ENCODE assay signal across 11 cellular contexts in the genomic region with DNA sequence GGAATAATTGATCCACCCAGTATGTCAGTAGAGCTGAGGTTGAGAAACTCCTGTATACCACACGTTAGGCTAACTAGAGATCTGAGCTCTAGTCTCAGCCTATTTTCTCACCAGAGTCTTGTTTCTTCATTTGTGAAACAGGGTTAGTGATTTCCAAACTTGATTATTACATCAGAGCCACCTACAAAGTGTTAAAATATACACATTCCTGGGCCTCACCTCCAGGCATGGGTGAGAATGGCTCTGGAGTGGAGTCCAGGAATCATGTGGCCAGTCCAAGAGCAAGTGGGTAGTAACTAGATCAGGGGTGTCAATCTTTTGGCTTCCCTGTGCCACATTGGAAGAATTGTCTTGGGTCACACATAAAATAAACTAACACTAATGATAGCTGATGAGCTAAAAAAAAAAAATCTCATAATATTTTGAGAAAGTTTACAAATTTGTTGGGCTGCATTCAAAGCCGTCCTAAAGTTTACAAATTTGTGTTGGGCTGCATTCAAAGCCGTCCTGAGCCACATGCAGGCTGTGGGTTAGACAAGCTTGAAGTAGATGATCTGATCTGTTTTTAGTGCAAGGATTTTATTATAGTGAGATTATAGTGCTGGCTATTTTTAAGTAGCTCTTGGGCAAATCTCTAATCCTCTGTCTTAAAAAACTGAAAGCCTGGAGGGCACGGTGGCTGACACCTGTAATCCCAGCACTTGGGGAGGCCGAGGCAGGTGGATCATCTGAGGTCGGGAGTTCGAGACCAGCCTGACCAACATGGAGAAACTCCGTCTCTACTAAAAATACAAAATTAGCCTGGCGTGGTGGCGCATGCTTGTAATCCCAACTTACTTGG. TPM values are rescaled to one million over a fixed set of nuclear protein-coding genes. Genes with fewer than 3 reads are reported as not detected.
A peak's percentile ranks its signal among the peaks of the same experiment; 100 is the strongest.
DNase-seq lines count a peak whose midpoint lies in the region; ATAC-seq and TF ChIP-seq lines count a peak whose summit lies in the region.
"Had no signal": no experiment of that assay in that cellular context is flagged by ENCODE, and none has a peak within 500 bp of the region (broad histone marks: within the 10 kb centered on the region; RNA-seq: fewer than 3 reads in every experiment).

No MANE protein-coding gene starts in this region.

- peak overlapping the region; percentile 100 for H3K27ac Mint-ChIP-seq in T-helper 17 cell

- H3K4me1 Mint-ChIP-seq in T-helper 17 cell, result peaks cover 53% of the 10 kb centered on the region

- peaks cover 10% of the 10 kb centered on the region for H3K36me3 Mint-ChIP-seq in T-helper 17 cell (ENCODE audit: low read depth)

- peak overlapping the region; percentile 82 for H3K4me3 Mint-ChIP-seq in T-helper 17 cell

- H3K4me3 ChIP-seq in left ventricle myocardium inferior (peak overlapping the region; percentile 7), iPS-15b (ENCODE audit: low read depth, low read length) (peak overlapping the region; percentile 87), upper lobe of right lung (no peak overlapping the region)
- H3K4me3 ChIP-seq: cardiac muscle cell had no signal

- H3K9me3 ChIP-seq in left ventricle myocardium inferior (replicated peaks) (no peaks in the 10 kb centered on the region), T-helper 17 cell (ENCODE audit: control insufficient read depth, low read length, poor library complexity, severe bottlenecking) (no peaks in the 10 kb centered on the region), iPS-15b (ENCODE audit: control insufficient read depth, insufficient read depth, low read length) (no peaks in the 10 kb centered on the region), upper lobe of right lung (no peaks in the 10 kb centered on the region)

- no peaks in the 10 kb centered on the region for H3K27me3 Mint-ChIP-seq in T-helper 17 cell

- intact Hi-C loops in left ventricle myocardium inferior (cut with micrococcal nuclease) (no loop called here), left ventricle myocardium superior (cut with micrococcal nuclease) (no loop called here), upper lobe of right lung (cut with DNase I) (no loop called here)

- DNase-seq in left ventricle myocardium inferior, result no peak
- no peak for DNase-seq in left ventricle myocardium superior
- DNase-seq in T-helper 17 cell, result no peak
- DNase-seq in upper lobe of right lung, result no peak
- no peak for DNase-seq in amygdala (lab: John Stamatoyannopoulos, UW)
- DNase-seq in globus pallidus (ENCODE audit: low spot score), result no peak
- DNase-seq: DMS53 had no signal

- H3K27me3 ChIP-seq in left ventricle myocardium inferior (ENCODE audit: low read depth) (no peaks in the 10 kb centered on the region), iPS-15b (ENCODE audit: control insufficient read depth, insufficient read depth, low read length) (no peaks in the 10 kb centered on the region), upper lobe of right lung (no peaks in the 10 kb centered on the region)
- H3K27me3 ChIP-seq: cardiac muscle cell had no signal

- no peak for ATAC-seq in left ventricle myocardium superior
- no peak for ATAC-seq in T-helper 17 cell
- no peak for ATAC-seq in upper lobe of right lung
- ATAC-seq in HG03354 (IDR thresholded peaks at IDR 0.05; ENCODE audit: poor library complexity, severe bottlenecking, unreplicated experiment), result no peak

- peak overlapping the region; percentile 66 for H3K9ac ChIP-seq in iPS-15b (ENCODE audit: low read depth, low read length)

- TF ChIP-seq CTCF in left ventricle myocardium inferior (IDR thresholded peaks at IDR 0.05; ENCODE audit: borderline replicate concordance), result no peak
- no peak for TF ChIP-seq CTCF in upper lobe of right lung (IDR thresholded peaks at IDR 0.05)

- H3K27ac ChIP-seq in left ventricle myocardium inferior (replicated peaks) (peak overlapping the region; percentile 87), upper lobe of right lung (peak overlapping the region; percentile 68)
- H3K27ac ChIP-seq: cardiac muscle cell had no signal

- H3K36me3 ChIP-seq in left ventricle myocardium inferior (peaks cover 27% of the 10 kb centered on the region), iPS-15b (ENCODE audit: control insufficient read depth, insufficient read depth, low read length) (peaks cover 31% of the 10 kb centered on the region), upper lobe of right lung (peaks cover 17% of the 10 kb centered on the region)

- peaks cover 61% of the 10 kb centered on the region for H3K4me1 ChIP-seq in left ventricle myocardium inferior
- H3K4me1 ChIP-seq in iPS-15b (ENCODE audit: control insufficient read depth, insufficient read depth, low read length), result peaks cover 8% of the 10 kb centered on the region
- H3K4me1 ChIP-seq in upper lobe of right lung, result peaks cover 49% of the 10 kb centered on the region

RNA-seq across cellular contexts. Expression of gene PRCD, which starts 20.4 kb away (rescaled TPM):
- total RNA-seq in left ventricle myocardium inferior (3.9 TPM), left ventricle myocardium superior (4.3 TPM), T-helper 17 cell (1 to 10 TPM in 1 of 2 donors, not detected in 1; 1.1 TPM), upper lobe of right lung (7.7 TPM)
- total RNA-seq: T-helper 1 cell treated with Interleukin-12 subunit alpha and Interleukin-12 subunit beta and Interleukin-4 antibody, amounts not matched to agents 30 ng/mL and 1 ng/mL, for 36 hours had no signal

RNA-seq across cellular contexts. Expression of gene CYGB, which starts 22.7 kb away (rescaled TPM):
- 24.1 TPM for total RNA-seq in left ventricle myocardium inferior
- 28.0 TPM for total RNA-seq in left ventricle myocardium superior
- total RNA-seq in T-helper 17 cell, result not detected
- total RNA-seq in upper lobe of right lung, result 34.3 TPM

RNA-seq across cellular contexts. Expression of gene ST6GALNAC2, which starts 25.4 kb away (rescaled TPM):
- total RNA-seq in left ventricle myocardium inferior, result 4.3 TPM
- 5.1 TPM for total RNA-seq in left ventricle myocardium superior
- total RNA-seq in T-helper 17 cell, result 1 to 10 TPM in 1 of 2 donors, under 1 TPM in 1; 0.68 to 2.2 TPM
- 24.5 TPM for total RNA-seq in upper lobe of right lung
- total RNA-seq: T-helper 1 cell treated with Interleukin-12 subunit alpha and Interleukin-12 subunit beta and Interleukin-4 antibody, amounts not matched to agents 30 ng/mL and 1 ng/mL, for 36 hours had no signal

RNA-seq across cellular contexts. Expression of gene RHBDF2, which starts 59.0 kb away (rescaled TPM):
- 13.8 TPM for total RNA-seq in left ventricle myocardium inferior
- total RNA-seq in left ventricle myocardium superior, result 17.7 TPM
- 10 to 100 TPM; 38.3 to 48.7 TPM for total RNA-seq in T-helper 17 cell
- total RNA-seq in upper lobe of right lung, result 46.4 TPM

Comparison
In these comparisons a context has a peak if more than half of its experiments do, and no peak if none do; other contexts are left out.
1. RNA of gene CYGB, which starts 22.7 kb away (total RNA-seq): 34.3 TPM in upper lobe of right lung (single experiment), 28.0 TPM in left ventricle myocardium superior (single experiment) and 24.1 TPM in left ventricle myocardium inferior (single experiment); not detected in T-helper 17 cell; every median in the first group is over 10 times any median in the second.